In genomic region chr6:36979343-36979742, GRCh38 we compare ENCODE assay signal across 9 cellular contexts. TPM values are rescaled to one million over a fixed set of nuclear protein-coding genes. Genes with fewer than 3 reads are reported as not detected.
DNase-seq lines count a peak whose midpoint lies in the region; ATAC-seq, FAIRE-seq and TF ChIP-seq lines count a peak whose summit lies in the region.
"Had no signal": no experiment of that assay in that cellular context is flagged by ENCODE, and none has a peak within 500 bp of the region (broad histone marks: within the 10 kb centered on the region; RNA-seq: fewer than 3 reads in every experiment).

No MANE protein-coding gene starts in this region.

- 22% methylated on average over 4 of the region's 4 CpGs for WGBS in right lobe of liver (ENCODE audit: insufficient coverage, low coverage, low lambda C conversion rate, missing lambda C conversion rate)
- WGBS in aorta, 2 donors: 5 to 6% methylated on average over 4 of the region's 4 CpGs

- no peak overlapping the region for H3K4me3 ChIP-seq in GM06990 (replicated peaks; ENCODE audit: low read depth, low read length)
- no peak overlapping the region for H3K4me3 ChIP-seq in bronchial epithelial cell (ENCODE audit: low read depth, low read length)
- no peak overlapping the region for H3K4me3 ChIP-seq in right lobe of liver
- no peak overlapping the region for H3K4me3 ChIP-seq in aorta (ENCODE audit: low read length in 2 of 2)
- H3K4me3 ChIP-seq: skin epidermis had no signal

- TF ChIP-seq CTCF in GM06990 (IDR thresholded peaks at IDR 0.05; ENCODE audit: insufficient read depth, low read length, poor library complexity, severe bottlenecking) (peak; percentile 46), bronchial epithelial cell (IDR thresholded peaks at IDR 0.05; ENCODE audit: insufficient read depth, low read length, severe bottlenecking) (peak; percentile 66), right lobe of liver (IDR thresholded peaks at IDR 0.05) (peak; percentile 44 to 60 (median 48))

- intact Hi-C loops in right lobe of liver (cut with DNase I): loop anchor here (10.0 kb wide), 1 partner anchor 85 kb away; no protein-coding TSS in a partner anchor
- intact Hi-C loops in aorta (cut with DNase I): loop anchor here in 1 of 2 donors (5.0 kb wide), 1 partner anchor 212 kb away; no protein-coding TSS in a partner anchor

- H3K27me3 ChIP-seq in GM06990 (replicated peaks; ENCODE audit: control insufficient read depth, insufficient read depth, low read length) (no peaks in the 10 kb centered on the region), bronchial epithelial cell (ENCODE audit: control insufficient read depth, insufficient read depth, low read length) (no peaks in the 10 kb centered on the region), right lobe of liver (no peaks in the 10 kb centered on the region), aorta (ENCODE audit: control insufficient read depth in 1 of 2, insufficient read depth in 2 of 2, low read length in 1 of 2) (no peaks in the 10 kb centered on the region)

- TF ChIP-seq POLR2A in right lobe of liver (IDR thresholded peaks at IDR 0.05): no peak

- FAIRE-seq in bronchial epithelial cell (lab: Jason Lieb, UNC): no peak

- H3K27ac ChIP-seq in right lobe of liver: no peak overlapping the region
- H3K27ac ChIP-seq in aorta (ENCODE audit: low read depth in 1 of 2, low read length in 2 of 2): no peak overlapping the region

- peaks cover 43% of the 10 kb centered on the region for H3K36me3 ChIP-seq in GM06990 (ENCODE audit: control insufficient read depth, insufficient read depth, low read length)
- H3K36me3 ChIP-seq in bronchial epithelial cell (ENCODE audit: control insufficient read depth, insufficient read depth, low read length): peaks cover 32% of the 10 kb centered on the region
- H3K36me3 ChIP-seq in right lobe of liver: peaks cover 9 to 46% (median 22%) of the 10 kb centered on the region in 4 donors
- peaks cover 11% of the 10 kb centered on the region in 2 donors for H3K36me3 ChIP-seq in aorta (ENCODE audit: control insufficient read depth in 1 of 2, insufficient read depth in 2 of 2, low read length in 1 of 2)

- peak; percentile 65 to 86 (median 76) for ATAC-seq in right lobe of liver
- ATAC-seq in aorta (ENCODE audit: low FRiP score): peak; percentile 77
- no peak for ATAC-seq in HG02970 (IDR thresholded peaks at IDR 0.05; ENCODE audit: low FRiP score, unreplicated experiment)

- DNase-seq in GM06990 (ENCODE audit: extremely low read depth, insufficient read length): no peak
- peak; percentile 92 for DNase-seq in NCI-H2171 treated with DMSO at 0.1 percent for 48 hours (lab: John Stamatoyannopoulos, UW)
- DNase-seq in bronchial epithelial cell (ENCODE audit: low read depth): peak; percentile 37
- DNase-seq in right lobe of liver: peak in 2 of 3 donors; percentile 49 to 54
- DNase-seq in aorta: peak in 1 of 2 donors; percentile 65
- DNase-seq in DMS153 (lab: John Stamatoyannopoulos, UW): no peak
- DNase-seq in 8988T: no peak

- H3K9me3 ChIP-seq in right lobe of liver (no peaks in the 10 kb centered on the region), aorta (ENCODE audit: control insufficient read depth, low read length) (no peaks in the 10 kb centered on the region)

- H3K4me1 ChIP-seq in right lobe of liver (peaks cover 0 to 12% (median 2%) of the 10 kb centered on the region in 4 donors), aorta (ENCODE audit: control insufficient read depth in 1 of 2, insufficient read depth in 2 of 2, low read length in 2 of 2) (peaks cover 0 to 3% of the 10 kb centered on the region in 2 donors)

RNA-seq across cellular contexts. Expression of gene MTCH1, which starts 6.7 kb away (rescaled TPM):
- total RNA-seq in bronchial epithelial cell (138 and 156 TPM in 2 replicates), right lobe of liver (10 to 100 TPM; 56.3 to 73.7 (median 63.3) TPM), aorta (100 to 1,000 TPM; 171 to 180 TPM)
- 100 to 1,000 TPM; 152 to 193 TPM for polyA plus RNA-seq in aorta

RNA-seq across cellular contexts. Expression of gene PI16, which starts 24.8 kb away (rescaled TPM):
- total RNA-seq in bronchial epithelial cell: not detected in 2 replicates
- total RNA-seq in right lobe of liver: under 1 TPM in 2 of 6 experiments, not detected in 4; 0.11 to 0.42 TPM
- 100 to 1,000 TPM in 1 of 2 donors, 10 to 100 TPM in 1; 38.7 to 383 TPM for total RNA-seq in aorta
- 1 to 10 TPM in 1 of 2 donors, not detected in 1; 4.4 TPM for polyA plus RNA-seq in aorta

RNA-seq across cellular contexts. Expression of gene FGD2, which starts 26.1 kb away (rescaled TPM):
- under 0.01 and 0.26 TPM in 2 replicates for total RNA-seq in bronchial epithelial cell
- total RNA-seq in right lobe of liver: 10 to 100 TPM in 2 of 6 experiments, 1 to 10 TPM in 4; 6.6 to 15.6 (median 9.6) TPM
- 10 to 100 TPM; 19.9 to 33.9 TPM for total RNA-seq in aorta
- 10 to 100 TPM in 1 of 2 donors, 1 to 10 TPM in 1; 2.2 to 12.9 TPM for polyA plus RNA-seq in aorta

Comparison
In these comparisons a context has a peak if more than half of its experiments do, and no peak if none do; other contexts are left out.
1. DNase-seq: peak in NCI-H2171 treated with DMSO at 0.1 percent for 48 hours (single experiment), bronchial epithelial cell (single experiment) and right lobe of liver (2 of 3); none in GM06990 (single experiment), DMS153 (single experiment) and 8988T (single experiment).
2. RNA of gene PI16, which starts 24.8 kb away (total RNA-seq): 38.7 to 383 TPM in aorta; 0.11 to 0.42 TPM in right lobe of liver and not detected in bronchial epithelial cell; every median in the first group is over 10 times any median in the second.
3. Peak in every context shown above with its lines, with median percentiles within 50 percentile points of each other: CTCF ChIP-seq.